23 cellular contexts compared by ENCODE assay signal in genomic region chr3:142694225-142694624, GRCh38. TPM values are rescaled to one million over a fixed set of nuclear protein-coding genes. Genes with fewer than 3 reads are reported as not detected.
DNase-seq lines count a peak whose midpoint lies in the region; ATAC-seq, FAIRE-seq and TF ChIP-seq lines count a peak whose summit lies in the region.
"Had no signal": no experiment of that assay in that cellular context is flagged by ENCODE, and none has a peak within 500 bp of the region (broad histone marks: within the 10 kb centered on the region; RNA-seq: fewer than 3 reads in every experiment).

No MANE protein-coding gene starts in this region.

- H3K27me3 ChIP-seq in bronchial epithelial cell (ENCODE audit: control insufficient read depth, insufficient read depth, low read length) (no peaks in the 10 kb centered on the region), foreskin keratinocyte (no peaks in the 10 kb centered on the region), H7 (ENCODE audit: control insufficient read depth, insufficient read depth, low read length) (no peaks in the 10 kb centered on the region)
- H3K27me3 ChIP-seq: BE2C had no signal

- H3K4me1 ChIP-seq in foreskin keratinocyte (peaks cover 10% of the 10 kb centered on the region), mucosa of descending colon (ENCODE audit: low read depth) (no peaks in the 10 kb centered on the region)

- H3K27ac ChIP-seq in foreskin keratinocyte: no peak overlapping the region
- H3K27ac ChIP-seq: GM23248, HL-60 had no signal

- H3K4me3 ChIP-seq in bronchial epithelial cell (ENCODE audit: low read depth, low read length): no peak overlapping the region
- H3K4me3 ChIP-seq in mucosa of descending colon: no peak overlapping the region
- H3K4me3 ChIP-seq in H7 (ENCODE audit: insufficient read depth, low read depth, low read length): no peak overlapping the region
- H3K4me3 ChIP-seq: GM23248 had no signal

- intact Hi-C loops in mucosa of descending colon (cut with DNase I, micrococcal nuclease): no loop called here

- TF ChIP-seq CTCF in bronchial epithelial cell (IDR thresholded peaks at IDR 0.05; ENCODE audit: insufficient read depth, low read length, severe bottlenecking) (no peak), foreskin keratinocyte (conservative IDR thresholded peaks at IDR 0.05) (no peak), mucosa of descending colon (IDR thresholded peaks at IDR 0.05) (no peak)

- H3K9me3 ChIP-seq in mucosa of descending colon: no peaks in the 10 kb centered on the region
- H3K9me3 ChIP-seq: BE2C had no signal

- ATAC-seq in foreskin keratinocyte (peak; percentile 93), mucosa of descending colon (peak; percentile 56), GM21786 (IDR thresholded peaks at IDR 0.05; ENCODE audit: unreplicated experiment) (no peak), HG03039 (IDR thresholded peaks at IDR 0.05; ENCODE audit: unreplicated experiment) (no peak)

- H3K36me3 ChIP-seq in bronchial epithelial cell (ENCODE audit: control insufficient read depth, insufficient read depth, low read length) (no peaks in the 10 kb centered on the region), mucosa of descending colon (ENCODE audit: low read depth) (no peaks in the 10 kb centered on the region), H7 (replicated peaks; ENCODE audit: control insufficient read depth, insufficient read depth, low read length) (no peaks in the 10 kb centered on the region)
- H3K36me3 ChIP-seq: BE2C had no signal

- DNase-seq in HPDE6-E6E7 (ENCODE audit: extremely low spot score) (peak; percentile 13), bronchial epithelial cell (ENCODE audit: low read depth) (peak; percentile 78), foreskin keratinocyte (peak; percentile 50 to 78), mucosa of descending colon (no peak), SIG-M5 treated with dmso at 0.1 percent for 504 hours (lab: John Stamatoyannopoulos, UW; ENCODE audit: unreplicated experiment) (no peak), H7 (no peak)
- DNase-seq: ACHN; BE2C; C1 segment of cervical spinal cord; CD4-positive, CD25-positive, alpha-beta regulatory T cell; CD8-positive, alpha-beta memory T cell; COR-L47; DMS79 treated with DMSO at 0.1 percent for 48 hours; GF-D8; GM23248; HCEC 1CT; KBM-7 had no signal

- FAIRE-seq in bronchial epithelial cell (lab: Jason Lieb, UNC): no peak
- FAIRE-seq: D721Med, GM19239, HTR-8/SVneo had no signal

RNA-seq across cellular contexts. Expression of gene TRPC1, which starts 29.6 kb away (rescaled TPM):
- total RNA-seq in bronchial epithelial cell: 3.9 and 8.8 TPM in 2 replicates
- 3.9 and 6.2 TPM in 2 replicates for total RNA-seq in foreskin keratinocyte
- polyA plus RNA-seq in foreskin keratinocyte: 0.76 and 1.4 TPM in 2 replicates
- 10 to 100 TPM in 1 of 3 donors, 1 to 10 TPM in 1, under 1 TPM in 1; 0.87 to 11.4 (median 2.0) TPM for total RNA-seq in mucosa of descending colon
- total RNA-seq in H7 (2014; rRNA removed; shearing (Covaris generic)): 16.7 and 18.3 TPM in 2 replicates

Comparison
In these comparisons a context has a peak if more than half of its experiments do, and no peak if none do; other contexts are left out.
1. DNase-seq: peak in HPDE6-E6E7 (single experiment), bronchial epithelial cell (single experiment) and foreskin keratinocyte (2 of 2); none in mucosa of descending colon (0 of 3), SIG-M5 treated with dmso at 0.1 percent for 504 hours (single experiment) and H7 (single experiment).
2. ATAC-seq: peak in foreskin keratinocyte (single experiment) and mucosa of descending colon (single experiment); none in GM21786 (single experiment) and HG03039 (single experiment).